1 cellular context compared by ENCODE assay signal in genomic region chr17:81561494-81561885, GRCh38.
TF ChIP-seq lines count a peak whose summit lies in the region.

No MANE protein-coding gene starts in this region.

TF ChIP-seq in HepG2, 621 proteins besides CTCF, POLR2A, EP300 and RAD21:
- TF ChIP-seq SMAD3 (CRISPR knock-in tag; IDR thresholded peaks at IDR 0.05): no peak
- TF ChIP-seq, protein P1, sequence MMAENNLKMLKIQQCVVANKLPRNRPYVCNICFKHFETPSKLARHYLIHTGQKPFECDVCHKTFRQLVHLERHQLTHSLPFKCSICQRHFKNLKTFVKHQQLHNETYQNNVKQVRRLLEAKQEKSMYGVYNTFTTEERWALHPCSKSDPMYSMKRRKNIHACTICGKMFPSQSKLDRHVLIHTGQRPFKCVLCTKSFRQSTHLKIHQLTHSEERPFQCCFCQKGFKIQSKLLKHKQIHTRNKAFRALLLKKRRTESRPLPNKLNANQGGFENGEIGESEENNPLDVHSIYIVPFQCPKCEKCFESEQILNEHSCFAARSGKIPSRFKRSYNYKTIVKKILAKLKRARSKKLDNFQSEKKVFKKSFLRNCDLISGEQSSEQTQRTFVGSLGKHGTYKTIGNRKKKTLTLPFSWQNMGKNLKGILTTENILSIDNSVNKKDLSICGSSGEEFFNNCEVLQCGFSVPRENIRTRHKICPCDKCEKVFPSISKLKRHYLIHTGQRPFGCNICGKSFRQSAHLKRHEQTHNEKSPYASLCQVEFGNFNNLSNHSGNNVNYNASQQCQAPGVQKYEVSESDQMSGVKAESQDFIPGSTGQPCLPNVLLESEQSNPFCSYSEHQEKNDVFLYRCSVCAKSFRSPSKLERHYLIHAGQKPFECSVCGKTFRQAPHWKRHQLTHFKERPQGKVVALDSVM (CRISPR knock-in tag; IDR thresholded peaks at IDR 0.05): 0 out of 2 replicates have a peak, but pooled peaks have one; percentile 30
